In the genomic region with DNA sequence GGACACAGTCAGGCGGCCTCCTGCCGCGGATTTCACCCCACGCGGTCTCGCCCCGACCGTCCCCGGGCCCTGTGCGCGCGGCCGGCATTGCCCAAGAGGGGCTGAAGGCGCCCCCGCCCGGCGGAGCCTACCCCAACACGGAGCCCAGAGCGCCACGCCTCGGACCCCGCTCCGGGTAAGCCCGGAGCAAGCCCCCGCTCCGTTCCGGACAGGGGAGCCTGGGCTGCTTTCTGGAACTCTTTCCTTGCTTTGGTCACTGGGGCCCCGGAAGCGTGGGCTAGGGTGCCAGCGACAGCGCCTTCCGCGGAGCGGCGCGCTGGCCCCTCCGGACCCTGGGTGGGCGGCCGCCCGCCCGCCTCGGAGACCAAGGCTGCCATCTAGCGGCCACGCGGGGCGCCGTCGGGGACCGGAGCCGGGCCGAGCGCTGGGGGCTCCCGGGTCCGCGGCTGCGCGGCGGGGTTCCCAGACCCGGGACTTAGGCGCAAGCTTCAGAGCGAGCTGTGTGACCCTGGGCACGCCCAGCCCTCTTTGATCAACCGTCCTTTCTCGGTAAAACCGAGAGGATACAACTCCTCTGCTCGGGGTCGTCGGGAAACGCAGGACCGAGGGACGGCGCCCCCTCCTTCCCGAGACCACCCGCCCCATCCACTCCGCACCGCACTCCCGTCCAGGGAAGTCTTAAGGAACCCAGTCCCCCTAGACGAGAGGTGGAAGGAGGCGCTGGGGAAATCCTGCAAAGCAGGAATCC, we compare ENCODE assay signal across 8 cellular contexts. TPM values are rescaled to one million over a fixed set of nuclear protein-coding genes. Genes with fewer than 3 reads are reported as not detected.
DNase-seq lines count a peak whose midpoint lies in the region; ATAC-seq and TF ChIP-seq lines count a peak whose summit lies in the region.

No MANE protein-coding gene starts in this region.

- no peak overlapping the region for H3K27ac ChIP-seq in BLaER1 treated with 17β-estradiol and CSF1 and Interleukin-3, amounts not matched to agents 10 nM and 100 nM
- H3K27ac ChIP-seq in HUES64 (ENCODE audit: low read depth, low read length): no peak overlapping the region
- H3K27ac ChIP-seq in neutrophil: peak overlapping the region; percentile 6
- H3K27ac ChIP-seq in urinary bladder (ENCODE audit: low read depth): no peak overlapping the region

- peak; percentile 53 for ATAC-seq in esophagus mucosa
- ATAC-seq in omental fat pad (ENCODE audit: low FRiP score): no peak

- H3K4me3 ChIP-seq in BLaER1 treated with 17β-estradiol and CSF1 and Interleukin-3, amounts not matched to agents 10 nM and 100 nM: peak overlapping the region in 9 of 10 experiments; percentile 27 to 56 (median 42); a peak in 16 of 20 replicates
- H3K4me3 ChIP-seq in HUES64 (ENCODE audit: low read length): peak overlapping the region; percentile 80
- peak overlapping the region; percentile 59 to 70 for H3K4me3 ChIP-seq in neutrophil (ENCODE audit: low read depth in 1 of 2, low read length in 1 of 2)
- peak overlapping the region; percentile 21 for H3K4me3 ChIP-seq in urinary bladder (ENCODE audit: low read depth, low read length)

- TF ChIP-seq CTCF in neutrophil (IDR thresholded peaks at IDR 0.05) (peak; percentile 73), omental fat pad (IDR thresholded peaks at IDR 0.05) (peak in 1 of 3 donors; percentile 15)

- H3K27me3 ChIP-seq in BLaER1 treated with 17β-estradiol and CSF1 and Interleukin-3, amounts not matched to agents 10 nM and 100 nM: peaks cover 61 to 78% (median 70%) of the 10 kb centered on the region in 11 experiments
- peaks cover 64% of the 10 kb centered on the region for H3K27me3 ChIP-seq in HUES64 (ENCODE audit: insufficient read depth, low read length)
- peaks cover 43% of the 10 kb centered on the region for H3K27me3 ChIP-seq in neutrophil

- DNase-seq in activated CD8-positive, alpha-beta memory T cell treated with anti-CD3 and anti-CD28 coated beads for 48 hours (ENCODE audit: low read depth in 2 of 3, low spot score in 2 of 3): peak in 2 of 3 experiments; percentile 36 to 39
- no peak for DNase-seq in NCI-H774 (lab: John Stamatoyannopoulos, UW)
- no peak for DNase-seq in omental fat pad (ENCODE audit: low spot score)

- H4K20me1 ChIP-seq in BLaER1 treated with 17β-estradiol and CSF1 and Interleukin-3, amounts not matched to agents 10 nM and 100 nM: peaks cover 0 to 6% (median 0%) of the 10 kb centered on the region in 11 experiments; a peak in 1 of 22 replicates

- peaks cover 10 to 24% (median 18%) of the 10 kb centered on the region in 10 experiments; a peak in 15 of 20 replicates for H3K4me1 ChIP-seq in BLaER1 treated with 17β-estradiol and CSF1 and Interleukin-3, amounts not matched to agents 10 nM and 100 nM
- H3K4me1 ChIP-seq in HUES64 (ENCODE audit: insufficient read depth, low read length): peaks cover 21% of the 10 kb centered on the region; the same call in 1 of the 2 replicates
- H3K4me1 ChIP-seq in neutrophil (ENCODE audit: control insufficient read depth in 1 of 2, insufficient read depth in 1 of 2, low read depth in 1 of 2, low read length in 1 of 2): peaks cover 26 to 36% of the 10 kb centered on the region in 2 experiments
- H3K4me1 ChIP-seq in urinary bladder (ENCODE audit: insufficient read depth): peaks cover 2% of the 10 kb centered on the region

- peaks cover 11 to 19% (median 14%) of the 10 kb centered on the region in 11 experiments; a peak in 21 of 22 replicates for H3K9me3 ChIP-seq in BLaER1 treated with 17β-estradiol and CSF1 and Interleukin-3, amounts not matched to agents 10 nM and 100 nM (replicated peaks in 1 of 11)
- H3K9me3 ChIP-seq in HUES64 (ENCODE audit: insufficient read depth, low read depth, low read length) (peaks cover 3% of the 10 kb centered on the region; the same call in 1 of the 2 replicates), neutrophil (no peaks in the 10 kb centered on the region)

- 1% methylated on average over 79 of the region's 79 CpGs for WGBS in HUES64
- 2% methylated on average over 79 of the region's 79 CpGs for WGBS in urinary bladder

- peak overlapping the region; percentile 61 to 91 (median 78) for H3K4me2 ChIP-seq in BLaER1 treated with 17β-estradiol and CSF1 and Interleukin-3, amounts not matched to agents 10 nM and 100 nM

- H3K9ac ChIP-seq in BLaER1 treated with 17β-estradiol and CSF1 and Interleukin-3, amounts not matched to agents 10 nM and 100 nM: peak overlapping the region in 5 of 11 experiments; percentile 14 to 62 (median 31); a peak in 5 of 22 replicates
- peak overlapping the region; percentile 62 for H3K9ac ChIP-seq in HUES64 (ENCODE audit: low read depth, low read length)

- no peaks in the 10 kb centered on the region for H3K36me3 ChIP-seq in BLaER1 treated with 17β-estradiol and CSF1 and Interleukin-3, amounts not matched to agents 10 nM and 100 nM
- H3K36me3 ChIP-seq in HUES64 (ENCODE audit: insufficient read depth, low read length): no peaks in the 10 kb centered on the region
- H3K36me3 ChIP-seq in neutrophil: no peaks in the 10 kb centered on the region
- H3K36me3 ChIP-seq in urinary bladder (ENCODE audit: insufficient read depth): no peaks in the 10 kb centered on the region

RNA-seq across cellular contexts. Expression of a gene that starts 41.4 kb away (rescaled TPM):
- 17.7 TPM for polyA plus RNA-seq in HUES64 (2013, experiment 1 of 2)
- polyA plus RNA-seq in HUES64 (2013, experiment 2 of 2): 16.2 TPM
- total RNA-seq in esophagus mucosa: 32.8 TPM
- 29.2 TPM for total RNA-seq in urinary bladder
- polyA plus RNA-seq in urinary bladder: 25.3 TPM
- total RNA-seq in omental fat pad: 10 to 100 TPM; 29.6 to 57.7 (median 39.4) TPM

RNA-seq across cellular contexts. Expression of a gene that starts 55.0 kb away (rescaled TPM):
- 39.2 TPM for polyA plus RNA-seq in HUES64 (2013, experiment 1 of 2)
- 36.5 TPM for polyA plus RNA-seq in HUES64 (2013, experiment 2 of 2)
- total RNA-seq in esophagus mucosa (21.8 TPM), urinary bladder (17.2 TPM), omental fat pad (10 to 100 TPM in 2 of 4 donors, 1 to 10 TPM in 2; 5.8 to 17.0 (median 9.3) TPM)
- 14.3 TPM for polyA plus RNA-seq in urinary bladder

Comparison
In these comparisons a context has a peak if more than half of its experiments do, and no peak if none do; other contexts are left out.
1. H3K4me3 ChIP-seq: peak in every context shown above with its lines; median percentile 80 in HUES64; 64 in neutrophil; 42 in BLaER1 treated with 17β-estradiol and CSF1 and Interleukin-3, amounts not matched to agents 10 nM and 100 nM; 21 in urinary bladder.
2. DNase-seq: peak in activated CD8-positive, alpha-beta memory T cell treated with anti-CD3 and anti-CD28 coated beads for 48 hours (2 of 3); none in NCI-H774 (single experiment) and omental fat pad (single experiment).